ENCODE assay signal across 5 cellular contexts in the genomic region with DNA sequence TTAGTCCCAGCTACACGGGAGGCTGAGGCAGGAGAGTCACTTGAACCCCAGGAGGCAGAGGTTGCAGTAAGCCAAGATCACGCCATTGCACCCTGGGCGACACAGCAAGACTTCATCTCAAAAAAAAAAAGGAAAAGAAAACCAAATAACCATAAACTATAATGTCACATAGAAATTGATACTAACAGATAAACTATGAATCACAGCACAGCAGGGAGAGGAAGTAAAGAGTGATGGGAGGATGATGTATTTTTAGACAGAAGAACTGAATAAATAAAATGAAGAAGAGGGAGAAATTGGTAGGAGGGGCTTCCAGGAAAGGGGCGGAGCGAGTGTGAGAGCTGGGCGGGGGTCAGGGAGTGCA.
"Had no signal": no experiment of that assay in that cellular context is flagged by ENCODE, and none has a peak within 500 bp of the region (broad histone marks: within the 10 kb centered on the region; RNA-seq: fewer than 3 reads in every experiment).

No MANE protein-coding gene starts in this region.

- H3K27me3 ChIP-seq: ovary had no signal

- H3K4me1 ChIP-seq: gastroesophageal sphincter, tibial artery had no signal

- H3K36me3 ChIP-seq: gastroesophageal sphincter, neutrophil, ovary, tibial artery had no signal

- DNase-seq: cortex of kidney had no signal

- H3K9me3 ChIP-seq: neutrophil, ovary, tibial artery had no signal

- H3K4me3 ChIP-seq: gastroesophageal sphincter, ovary, tibial artery had no signal

- H3K27ac ChIP-seq: gastroesophageal sphincter, neutrophil, ovary, tibial artery had no signal
